8 cellular contexts compared by ENCODE assay signal in the genomic region with DNA sequence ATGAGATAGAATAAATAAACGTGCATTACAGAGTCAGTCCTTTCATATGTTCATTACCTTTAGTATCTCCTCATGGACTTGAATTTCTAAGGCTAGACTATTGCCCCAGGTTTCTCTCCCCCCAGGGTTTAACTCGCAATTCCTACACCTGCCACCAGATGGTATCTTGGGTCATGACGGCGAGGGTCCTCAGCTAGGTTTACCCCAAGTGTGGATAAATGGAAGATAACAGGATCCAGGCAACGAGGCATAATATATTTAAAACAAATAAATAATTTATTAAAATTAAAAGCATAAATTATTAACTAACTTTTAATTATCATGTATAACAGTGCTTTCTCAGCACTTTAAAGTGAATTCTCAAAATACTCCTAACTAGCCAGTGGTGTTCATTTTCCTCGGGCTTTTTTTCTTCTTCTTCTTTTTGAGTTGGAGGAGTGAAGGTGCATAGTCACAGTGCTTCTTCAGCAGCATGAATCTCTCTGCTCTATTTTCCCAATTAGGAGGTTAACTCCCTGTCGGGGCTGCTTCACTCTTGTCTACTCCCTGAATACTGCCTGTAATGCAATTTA.
DNase-seq lines count a peak whose midpoint lies in the region; ATAC-seq and TF ChIP-seq lines count a peak whose summit lies in the region.

No MANE protein-coding gene starts in this region.

- H3K36me3 ChIP-seq in OCI-LY3 (replicated peaks; ENCODE audit: low read depth, low read length), result no peaks in the 10 kb centered on the region
- no peaks in the 10 kb centered on the region for H3K36me3 ChIP-seq in suprapubic skin

- no peak overlapping the region for H3K9ac ChIP-seq in OCI-LY3 (ENCODE audit: low read length)

- no peaks in the 10 kb centered on the region for H3K79me2 ChIP-seq in OCI-LY3 (ENCODE audit: low read length)

- no peak overlapping the region for H3K4me3 Mint-ChIP-seq in immature natural killer cell

- peak; percentile 96 for ATAC-seq in GM18868 (IDR thresholded peaks at IDR 0.05; ENCODE audit: unreplicated experiment)
- ATAC-seq in HG03432 (IDR thresholded peaks at IDR 0.05; ENCODE audit: unreplicated experiment), result peak; percentile 84

- peaks cover 0 to 2% (median 0%) of the 10 kb centered on the region in 6 donors for H3K9me3 Mint-ChIP-seq in immature natural killer cell

- H3K4me1 Mint-ChIP-seq in immature natural killer cell, result no peaks in the 10 kb centered on the region

- peaks cover 7% of the 10 kb centered on the region; the same call in 1 of the 2 replicates for H3K27me3 ChIP-seq in OCI-LY3 (ENCODE audit: low read depth, low read length)
- H3K27me3 ChIP-seq in suprapubic skin, result no peaks in the 10 kb centered on the region

- H3K27ac ChIP-seq in OCI-LY3 (ENCODE audit: low read length) (no peak overlapping the region), suprapubic skin (no peak overlapping the region)

- H3K27me3 Mint-ChIP-seq in immature natural killer cell (ENCODE audit: low read depth in 3 of 3), result peaks cover 0 to 9% (median 4%) of the 10 kb centered on the region in 3 donors

- no peaks in the 10 kb centered on the region for H3K36me3 Mint-ChIP-seq in immature natural killer cell

- DNase-seq in CMK (ENCODE audit: low read depth) (peak; percentile 14), immature natural killer cell (peak in 2 of 3 donors; percentile 13 to 14), suprapubic skin (ENCODE audit: low spot score in 2 of 2) (no peak)
- DNase-seq in activated effector memory CD4-positive, alpha-beta T cell treated with Interleukin-2 at 50 U/mL for 16 hours, result peak; percentile 6
- peak; percentile 10 to 32 for DNase-seq in stimulated activated CD8-positive, alpha-beta memory T cell treated with anti-CD3 and anti-CD28 coated beads, Interleukin-2, amount 100 ng/mL, for 48 hours (ENCODE audit: low read depth in 2 of 2)

- no peak overlapping the region for H3K4me2 ChIP-seq in OCI-LY3 (ENCODE audit: low read length)

- H3K4me1 ChIP-seq in OCI-LY3 (ENCODE audit: low read length) (no peaks in the 10 kb centered on the region), suprapubic skin (no peaks in the 10 kb centered on the region)

- TF ChIP-seq CTCF in OCI-LY3 (IDR thresholded peaks at IDR 0.05; ENCODE audit: low read depth, low read length), result peak; percentile 61
- TF ChIP-seq CTCF in suprapubic skin (IDR thresholded peaks at IDR 0.05), result peak in 1 of 2 donors; percentile 25

- H3K27ac Mint-ChIP-seq in immature natural killer cell, result no peak overlapping the region

- H3K9me3 ChIP-seq in OCI-LY3 (ENCODE audit: insufficient read depth, low read length), result no peaks in the 10 kb centered on the region
- no peaks in the 10 kb centered on the region for H3K9me3 ChIP-seq in suprapubic skin

- TF ChIP-seq POLR2A in suprapubic skin (IDR thresholded peaks at IDR 0.05), result no peak

- H4K20me1 ChIP-seq in OCI-LY3 (ENCODE audit: insufficient read depth, low read length), result no peaks in the 10 kb centered on the region

- TF ChIP-seq EP300 in suprapubic skin (IDR thresholded peaks at IDR 0.05), result no peak

- H2AFZ ChIP-seq in OCI-LY3 (ENCODE audit: low read depth, low read length), result no peak overlapping the region

- no peak overlapping the region for H3K4me3 ChIP-seq in OCI-LY3 (ENCODE audit: low read length)
- H3K4me3 ChIP-seq in suprapubic skin, result no peak overlapping the region

- WGBS in suprapubic skin, result 61% methylated on average over 7 of the region's 7 CpGs

Comparison
In these comparisons a context has a peak if more than half of its experiments do, and no peak if none do; other contexts are left out.
1. DNase-seq: peak in CMK (single experiment), activated effector memory CD4-positive, alpha-beta T cell treated with Interleukin-2 at 50 U/mL for 16 hours (single experiment), immature natural killer cell (2 of 3) and stimulated activated CD8-positive, alpha-beta memory T cell treated with anti-CD3 and anti-CD28 coated beads, Interleukin-2, amount 100 ng/mL, for 48 hours (2 of 2); none in suprapubic skin (0 of 2).